ENCODE assay signal across 26 cellular contexts in genomic region chr6:163455553-163455952, GRCh38. TPM values are rescaled to one million over a fixed set of nuclear protein-coding genes. Genes with fewer than 3 reads are reported as not detected.
DNase-seq lines count a peak whose midpoint lies in the region; ATAC-seq and TF ChIP-seq lines count a peak whose summit lies in the region.
"Had no signal": no experiment of that assay in that cellular context is flagged by ENCODE, and none has a peak within 500 bp of the region (broad histone marks: within the 10 kb centered on the region; RNA-seq: fewer than 3 reads in every experiment).

No MANE protein-coding gene starts in this region.

- H3K36me3 ChIP-seq in heart left ventricle, result peaks cover 0 to 37% (median 24%) of the 10 kb centered on the region in 9 donors
- H3K36me3 ChIP-seq: left lung, upper lobe of right lung, WERI-Rb-1 had no signal

- no peak for TF ChIP-seq CTCF in heart left ventricle (IDR thresholded peaks at IDR 0.05)

- H3K4me1 Mint-ChIP-seq in T-helper 17 cell, result peaks cover 58% of the 10 kb centered on the region
- H3K4me1 Mint-ChIP-seq in stimulated activated naive B cell treated with anti-CD40 and anti-IgM and Interleukin-4, amounts not matched to agents 10 μg/mL and 1 μg/mL and 100 μg/mL, for 72 hours, result peaks cover 38 to 73% of the 10 kb centered on the region in 2 donors

- no peaks in the 10 kb centered on the region for H3K9me3 Mint-ChIP-seq in stimulated activated naive B cell treated with anti-CD40 and anti-IgM and Interleukin-4, amounts not matched to agents 10 μg/mL and 1 μg/mL and 100 μg/mL, for 72 hours
- H3K9me3 Mint-ChIP-seq: activated CD4-positive, alpha-beta T cell treated with anti-CD3 and anti-CD28 coated beads, Interleukin-2, amount 10 ng/mL, durations not matched to agents 7 days and 5 days had no signal

- TF ChIP-seq POLR2A in heart left ventricle (IDR thresholded peaks at IDR 0.05), result no peak

- ATAC-seq in right cardiac atrium (no peak), heart left ventricle (no peak), T-helper 17 cell (no peak)
- ATAC-seq in stimulated activated naive B cell treated with anti-CD40 and anti-IgM and Interleukin-4, amounts not matched to agents 10 μg/mL and 1 μg/mL and 100 μg/mL, for 72 hours (replicated peaks), result peak; percentile 33 to 53
- ATAC-seq: A549, left lung, upper lobe of right lung had no signal

- H3K27ac Mint-ChIP-seq in T-helper 17 cell, result peak overlapping the region; percentile 98
- H3K27ac Mint-ChIP-seq in stimulated activated naive B cell treated with anti-CD40 and anti-IgM and Interleukin-4, amounts not matched to agents 10 μg/mL and 1 μg/mL and 100 μg/mL, for 72 hours, result no peak overlapping the region
- H3K27ac Mint-ChIP-seq: activated CD4-positive, alpha-beta T cell treated with anti-CD3 and anti-CD28 coated beads, Interleukin-2, amount 10 ng/mL, durations not matched to agents 7 days and 5 days had no signal

- no peaks in the 10 kb centered on the region for H3K27me3 Mint-ChIP-seq in T-helper 17 cell
- no peaks in the 10 kb centered on the region for H3K27me3 Mint-ChIP-seq in stimulated activated naive B cell treated with anti-CD40 and anti-IgM and Interleukin-4, amounts not matched to agents 10 μg/mL and 1 μg/mL and 100 μg/mL, for 72 hours
- H3K27me3 Mint-ChIP-seq: activated CD4-positive, alpha-beta T cell treated with anti-CD3 and anti-CD28 coated beads, Interleukin-2, amount 10 ng/mL, durations not matched to agents 7 days and 5 days had no signal

- peak overlapping the region; percentile 20 for H3K4me3 ChIP-seq in right cardiac atrium (ENCODE audit: low read length)
- H3K4me3 ChIP-seq in heart left ventricle, result no peak overlapping the region
- H3K4me3 ChIP-seq: A549, left lung, skin epidermis, upper lobe of right lung had no signal

- H3K27ac ChIP-seq in right cardiac atrium (ENCODE audit: low read length) (no peak overlapping the region), heart left ventricle (no peak overlapping the region)
- H3K27ac ChIP-seq: A549, left lung, skin epidermis, upper lobe of right lung, WERI-Rb-1 had no signal

- DNase-seq in right cardiac atrium (no peak), heart left ventricle (no peak), T-helper 17 cell (no peak), glomerular visceral epithelial cell (ENCODE audit: extremely low spot score) (peak; percentile 32)
- DNase-seq in stimulated activated naive B cell treated with anti-CD40 and anti-IgM and Interleukin-4, amounts not matched to agents 10 μg/mL and 1 μg/mL and 100 μg/mL, for 72 hours, result no peak
- DNase-seq in stimulated activated CD4-positive, alpha-beta T cell treated with anti-CD3 and anti-CD28 coated beads, Interleukin-4, amount 100 ng/mL, for 4 hours, result no peak
- no peak for DNase-seq in stimulated activated CD4-positive, alpha-beta T cell treated with anti-CD3 and anti-CD28 coated beads, Interleukin-4, amount 100 ng/mL, for 24 hours
- no peak for DNase-seq in stimulated activated CD4-positive, alpha-beta T cell treated with anti-CD3 and anti-CD28 coated beads, Interleukin-2, amount 100 ng/mL, for 48 hours
- DNase-seq: activated CD4-positive, alpha-beta T cell treated with anti-CD3 and anti-CD28 coated beads, Interleukin-2, amount 10 ng/mL, durations not matched to agents 7 days and 5 days; activated CD8-positive, alpha-beta memory T cell treated with anti-CD3 and anti-CD28 coated beads, Interleukin-2, amount 50 U/mL, for 4 hours; activated effector memory CD4-positive, alpha-beta T cell treated with Interleukin-2 at 50 U/mL for 16 hours; BE2C; Caco-2; cortex of kidney; DND-41; H7; left lung; midbrain; MM.1S; NCI-H1436 treated with DMSO at 0.1 percent for 48 hours; NCI-H510A treated with DMSO at 0.1 percent for 48 hours; posterior cingulate gyrus; upper lobe of right lung; WERI-Rb-1 had no signal

- H3K4me3 Mint-ChIP-seq in T-helper 17 cell, result no peak overlapping the region
- no peak overlapping the region for H3K4me3 Mint-ChIP-seq in stimulated activated naive B cell treated with anti-CD40 and anti-IgM and Interleukin-4, amounts not matched to agents 10 μg/mL and 1 μg/mL and 100 μg/mL, for 72 hours
- H3K4me3 Mint-ChIP-seq: activated CD4-positive, alpha-beta T cell treated with anti-CD3 and anti-CD28 coated beads, Interleukin-2, amount 10 ng/mL, durations not matched to agents 7 days and 5 days had no signal

- peaks cover 12% of the 10 kb centered on the region for H3K4me1 ChIP-seq in right cardiac atrium (ENCODE audit: control insufficient read depth, insufficient read depth, low read length)
- H3K4me1 ChIP-seq in heart left ventricle, result peaks cover 24 to 98% (median 89%) of the 10 kb centered on the region in 12 donors
- H3K4me1 ChIP-seq: BE2C, Caco-2 had no signal

- H3K9me3 ChIP-seq in right cardiac atrium (ENCODE audit: control insufficient read depth, low read length) (no peaks in the 10 kb centered on the region), heart left ventricle (no peaks in the 10 kb centered on the region), T-helper 17 cell (ENCODE audit: control insufficient read depth, low read length, poor library complexity, severe bottlenecking) (no peaks in the 10 kb centered on the region)
- H3K9me3 ChIP-seq: A549, BE2C, Caco-2, left lung, upper lobe of right lung had no signal

- no peaks in the 10 kb centered on the region for H3K27me3 ChIP-seq in right cardiac atrium (ENCODE audit: control insufficient read depth, insufficient read depth)
- no peaks in the 10 kb centered on the region for H3K27me3 ChIP-seq in heart left ventricle
- H3K27me3 ChIP-seq: BE2C, left lung, upper lobe of right lung had no signal

- intact Hi-C loops in right cardiac atrium (cut with DNase I) (no loop called here), heart left ventricle (cut with DNase I) (no loop called here)

- peaks cover 2% of the 10 kb centered on the region for H3K36me3 Mint-ChIP-seq in T-helper 17 cell (ENCODE audit: low read depth)
- peaks cover 18 to 22% of the 10 kb centered on the region in 2 donors for H3K36me3 Mint-ChIP-seq in stimulated activated naive B cell treated with anti-CD40 and anti-IgM and Interleukin-4, amounts not matched to agents 10 μg/mL and 1 μg/mL and 100 μg/mL, for 72 hours

RNA-seq across cellular contexts. Expression of gene QKI, which starts 41.0 kb away (rescaled TPM):
- total RNA-seq in right cardiac atrium (100 to 1,000 TPM; 373 to 415 (median 375) TPM), heart left ventricle (100 to 1,000 TPM; 367 to 607 (median 489) TPM), T-helper 17 cell (10 to 100 TPM; 87.4 to 95.3 TPM)
- polyA plus RNA-seq in right cardiac atrium (100 TPM), heart left ventricle (100 to 1,000 TPM in 1 of 2 donors, 10 to 100 TPM in 1; 80.2 to 250 TPM)

Comparison
In these comparisons a context has a peak if more than half of its experiments do, and no peak if none do; other contexts are left out.
1. ATAC-seq: peak in stimulated activated naive B cell treated with anti-CD40 and anti-IgM and Interleukin-4, amounts not matched to agents 10 μg/mL and 1 μg/mL and 100 μg/mL, for 72 hours (2 of 2); none in right cardiac atrium (0 of 2), heart left ventricle (0 of 4) and T-helper 17 cell (single experiment).